24 cellular contexts compared by ENCODE assay signal in the genomic region with DNA sequence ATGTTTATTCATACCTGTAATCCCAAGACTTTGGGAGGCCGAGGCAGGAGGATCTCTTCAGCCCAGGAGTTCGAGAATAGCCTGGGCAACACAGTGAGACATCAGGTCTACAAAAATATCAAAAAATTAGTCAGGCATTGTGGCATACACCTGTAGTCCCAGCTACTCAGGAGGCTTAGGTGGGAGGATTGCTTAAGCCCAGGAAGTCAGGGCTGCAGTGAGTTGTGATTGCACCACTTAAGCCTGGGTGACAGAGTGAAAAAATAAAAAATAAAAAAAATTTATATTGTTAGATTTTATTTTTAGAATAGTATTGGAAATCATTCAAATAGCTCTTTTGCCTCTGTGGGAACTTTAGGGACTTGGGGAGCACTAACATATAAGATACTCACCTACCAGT. TPM values are rescaled to one million over a fixed set of nuclear protein-coding genes. Genes with fewer than 3 reads are reported as not detected.
"Had no signal": no experiment of that assay in that cellular context is flagged by ENCODE, and none has a peak within 500 bp of the region (broad histone marks: within the 10 kb centered on the region; RNA-seq: fewer than 3 reads in every experiment).

No MANE protein-coding gene starts in this region.

- H3K9me3 ChIP-seq: sigmoid colon, stomach, thyroid gland, upper lobe of right lung had no signal

- H3K9me3 Mint-ChIP-seq: activated naive CD4-positive, alpha-beta T cell treated with anti-CD3 and anti-CD28 coated beads, Interleukin-2, amount 50 U/mL, for 72 hours; activated T-cell treated with anti-CD3 and anti-CD28 coated beads, Interleukin-2, amount 50 U/mL, for 72 hours; stimulated activated naive B cell treated with anti-CD40 and anti-IgM and Interleukin-4, amounts not matched to agents 10 μg/mL and 1 μg/mL and 100 μg/mL, for 72 hours; T-helper 2 cell treated with Interferon-gamma antibody and Interleukin-4, amounts not matched to agents 5 μg/mL and 100 μg/mL, for 36 hours had no signal

- H3K4me3 ChIP-seq: gastroesophageal sphincter, lung, sigmoid colon, stomach, thyroid gland, upper lobe of right lung had no signal

- DNase-seq: activated CD4-positive, alpha-beta T cell treated with anti-CD3 and anti-CD28 coated beads for 36 hours; activated CD4-positive, CD25-positive, alpha-beta regulatory T cell; activated naive CD4-positive, alpha-beta T cell; activated T-cell treated with anti-CD3 and anti-CD28 coated beads for 4 hours; activated T-cell treated with anti-CD3 and anti-CD28 coated beads, Interleukin-2, amount 50 U/mL, for 72 hours; effector CD8-positive, alpha-beta T cell; erythroblast; hippocampal formation; kidney; retina; sigmoid colon; small intestine; stimulated activated CD4-positive, alpha-beta T cell treated with anti-CD3 and anti-CD28 coated beads, Interleukin-1b, Interleukin-23, amount 100 ng/mL, for 48 hours; stimulated activated CD4-positive, alpha-beta T cell treated with anti-CD3 and anti-CD28 coated beads, Interleukin-4, amount 100 ng/mL, for 4 hours; stimulated activated naive B cell treated with anti-CD40 and anti-IgM and Interleukin-4, amounts not matched to agents 10 μg/mL and 1 μg/mL and 100 μg/mL, for 72 hours; stomach; T-helper 1 cell; thyroid gland; upper lobe of right lung had no signal

- H3K27me3 ChIP-seq: gastroesophageal sphincter, sigmoid colon, stomach, thyroid gland, upper lobe of right lung had no signal

- H3K27ac Mint-ChIP-seq: activated CD4-positive, alpha-beta T cell treated with anti-CD3 and anti-CD28 coated beads for 36 hours; activated naive CD4-positive, alpha-beta T cell treated with anti-CD3 and anti-CD28 coated beads, Interleukin-2, amount 50 U/mL, for 72 hours; activated T-cell treated with anti-CD3 and anti-CD28 coated beads, Interleukin-2, amount 50 U/mL, for 72 hours; stimulated activated naive B cell treated with anti-CD40 and anti-IgM and Interleukin-4, amounts not matched to agents 10 μg/mL and 1 μg/mL and 100 μg/mL, for 72 hours; T-helper 2 cell treated with Interferon-gamma antibody and Interleukin-4, amounts not matched to agents 5 μg/mL and 100 μg/mL, for 36 hours had no signal

- H3K36me3 ChIP-seq: gastroesophageal sphincter, sigmoid colon, stomach, thyroid gland, upper lobe of right lung had no signal

- H3K27ac ChIP-seq: gastroesophageal sphincter, sigmoid colon, stomach, thyroid gland, upper lobe of right lung had no signal

- H3K4me1 Mint-ChIP-seq: activated CD4-positive, alpha-beta T cell treated with anti-CD3 and anti-CD28 coated beads for 36 hours; stimulated activated naive B cell treated with anti-CD40 and anti-IgM and Interleukin-4, amounts not matched to agents 10 μg/mL and 1 μg/mL and 100 μg/mL, for 72 hours had no signal

- ATAC-seq: activated CD4-positive, alpha-beta T cell treated with anti-CD3 and anti-CD28 coated beads for 36 hours; activated T-cell treated with anti-CD3 and anti-CD28 coated beads, Interleukin-2, amount 50 U/mL, for 72 hours; gastroesophageal sphincter; stimulated activated naive B cell treated with anti-CD40 and anti-IgM and Interleukin-4, amounts not matched to agents 10 μg/mL and 1 μg/mL and 100 μg/mL, for 72 hours; upper lobe of right lung had no signal

- H3K4me3 Mint-ChIP-seq: activated CD4-positive, alpha-beta T cell treated with anti-CD3 and anti-CD28 coated beads for 36 hours; activated T-cell treated with anti-CD3 and anti-CD28 coated beads, Interleukin-2, amount 50 U/mL, for 72 hours; nephron; stimulated activated naive B cell treated with anti-CD40 and anti-IgM and Interleukin-4, amounts not matched to agents 10 μg/mL and 1 μg/mL and 100 μg/mL, for 72 hours; T-helper 2 cell treated with Interferon-gamma antibody and Interleukin-4, amounts not matched to agents 5 μg/mL and 100 μg/mL, for 36 hours had no signal

- H3K36me3 Mint-ChIP-seq: activated naive CD4-positive, alpha-beta T cell treated with anti-CD3 and anti-CD28 coated beads, Interleukin-2, amount 50 U/mL, for 72 hours; stimulated activated naive B cell treated with anti-CD40 and anti-IgM and Interleukin-4, amounts not matched to agents 10 μg/mL and 1 μg/mL and 100 μg/mL, for 72 hours had no signal

RNA-seq across cellular contexts. Expression of a gene that starts 12.9 kb away (rescaled TPM):
- total RNA-seq: activated CD4-positive, alpha-beta T cell treated with anti-CD3 and anti-CD28 coated beads for 36 hours; activated naive CD4-positive, alpha-beta T cell treated with anti-CD3 and anti-CD28 coated beads, Interleukin-2, amount 50 U/mL, for 72 hours had no signal

RNA-seq across cellular contexts. Expression of a gene that starts 56.9 kb away (rescaled TPM):
- total RNA-seq: activated CD4-positive, alpha-beta T cell treated with anti-CD3 and anti-CD28 coated beads for 36 hours; activated naive CD4-positive, alpha-beta T cell treated with anti-CD3 and anti-CD28 coated beads, Interleukin-2, amount 50 U/mL, for 72 hours; activated T-cell treated with anti-CD3 and anti-CD28 coated beads, Interleukin-2, amount 50 U/mL, for 72 hours had no signal
